In the genomic region with DNA sequence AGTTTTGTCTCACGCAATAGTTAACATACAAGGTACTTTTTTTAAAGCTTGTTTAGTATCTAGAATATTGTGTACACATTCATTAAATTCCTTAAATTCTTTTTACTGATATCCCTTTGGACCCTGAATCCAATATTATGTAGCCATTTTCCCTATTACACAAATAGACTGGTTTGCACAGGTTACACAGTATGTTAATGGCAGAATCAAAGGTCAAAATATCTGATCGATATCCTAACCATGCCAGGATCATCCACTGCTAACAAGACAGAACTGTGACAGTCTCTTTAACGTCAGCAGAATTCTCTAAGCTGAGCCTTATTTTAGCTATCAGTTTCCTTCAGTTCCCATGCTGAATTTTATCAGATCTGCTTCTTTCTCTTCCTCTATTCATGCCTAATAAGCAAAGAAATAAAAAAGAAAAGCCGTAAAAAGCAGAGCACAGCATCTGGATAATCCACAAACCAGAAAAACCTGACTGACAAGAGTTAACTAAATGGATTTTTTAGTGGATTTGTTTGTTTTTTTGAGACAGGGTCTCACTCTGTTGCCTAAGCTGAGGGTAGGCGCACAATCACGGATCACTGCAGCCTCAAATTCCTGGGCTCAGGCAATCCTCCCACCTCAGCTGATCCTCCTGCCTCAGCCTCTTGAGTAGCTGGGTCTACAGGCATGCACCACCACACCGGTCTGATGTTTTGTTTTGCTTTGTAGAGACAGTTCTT, we compare ENCODE assay signal across 1 cellular context.
TF ChIP-seq lines count a peak whose summit lies in the region.

No MANE protein-coding gene starts in this region.

TF ChIP-seq in GM23338, 12 proteins besides CTCF, POLR2A, EP300 and RAD21 (continued from another document):
- TF ChIP-seq, protein P1, sequence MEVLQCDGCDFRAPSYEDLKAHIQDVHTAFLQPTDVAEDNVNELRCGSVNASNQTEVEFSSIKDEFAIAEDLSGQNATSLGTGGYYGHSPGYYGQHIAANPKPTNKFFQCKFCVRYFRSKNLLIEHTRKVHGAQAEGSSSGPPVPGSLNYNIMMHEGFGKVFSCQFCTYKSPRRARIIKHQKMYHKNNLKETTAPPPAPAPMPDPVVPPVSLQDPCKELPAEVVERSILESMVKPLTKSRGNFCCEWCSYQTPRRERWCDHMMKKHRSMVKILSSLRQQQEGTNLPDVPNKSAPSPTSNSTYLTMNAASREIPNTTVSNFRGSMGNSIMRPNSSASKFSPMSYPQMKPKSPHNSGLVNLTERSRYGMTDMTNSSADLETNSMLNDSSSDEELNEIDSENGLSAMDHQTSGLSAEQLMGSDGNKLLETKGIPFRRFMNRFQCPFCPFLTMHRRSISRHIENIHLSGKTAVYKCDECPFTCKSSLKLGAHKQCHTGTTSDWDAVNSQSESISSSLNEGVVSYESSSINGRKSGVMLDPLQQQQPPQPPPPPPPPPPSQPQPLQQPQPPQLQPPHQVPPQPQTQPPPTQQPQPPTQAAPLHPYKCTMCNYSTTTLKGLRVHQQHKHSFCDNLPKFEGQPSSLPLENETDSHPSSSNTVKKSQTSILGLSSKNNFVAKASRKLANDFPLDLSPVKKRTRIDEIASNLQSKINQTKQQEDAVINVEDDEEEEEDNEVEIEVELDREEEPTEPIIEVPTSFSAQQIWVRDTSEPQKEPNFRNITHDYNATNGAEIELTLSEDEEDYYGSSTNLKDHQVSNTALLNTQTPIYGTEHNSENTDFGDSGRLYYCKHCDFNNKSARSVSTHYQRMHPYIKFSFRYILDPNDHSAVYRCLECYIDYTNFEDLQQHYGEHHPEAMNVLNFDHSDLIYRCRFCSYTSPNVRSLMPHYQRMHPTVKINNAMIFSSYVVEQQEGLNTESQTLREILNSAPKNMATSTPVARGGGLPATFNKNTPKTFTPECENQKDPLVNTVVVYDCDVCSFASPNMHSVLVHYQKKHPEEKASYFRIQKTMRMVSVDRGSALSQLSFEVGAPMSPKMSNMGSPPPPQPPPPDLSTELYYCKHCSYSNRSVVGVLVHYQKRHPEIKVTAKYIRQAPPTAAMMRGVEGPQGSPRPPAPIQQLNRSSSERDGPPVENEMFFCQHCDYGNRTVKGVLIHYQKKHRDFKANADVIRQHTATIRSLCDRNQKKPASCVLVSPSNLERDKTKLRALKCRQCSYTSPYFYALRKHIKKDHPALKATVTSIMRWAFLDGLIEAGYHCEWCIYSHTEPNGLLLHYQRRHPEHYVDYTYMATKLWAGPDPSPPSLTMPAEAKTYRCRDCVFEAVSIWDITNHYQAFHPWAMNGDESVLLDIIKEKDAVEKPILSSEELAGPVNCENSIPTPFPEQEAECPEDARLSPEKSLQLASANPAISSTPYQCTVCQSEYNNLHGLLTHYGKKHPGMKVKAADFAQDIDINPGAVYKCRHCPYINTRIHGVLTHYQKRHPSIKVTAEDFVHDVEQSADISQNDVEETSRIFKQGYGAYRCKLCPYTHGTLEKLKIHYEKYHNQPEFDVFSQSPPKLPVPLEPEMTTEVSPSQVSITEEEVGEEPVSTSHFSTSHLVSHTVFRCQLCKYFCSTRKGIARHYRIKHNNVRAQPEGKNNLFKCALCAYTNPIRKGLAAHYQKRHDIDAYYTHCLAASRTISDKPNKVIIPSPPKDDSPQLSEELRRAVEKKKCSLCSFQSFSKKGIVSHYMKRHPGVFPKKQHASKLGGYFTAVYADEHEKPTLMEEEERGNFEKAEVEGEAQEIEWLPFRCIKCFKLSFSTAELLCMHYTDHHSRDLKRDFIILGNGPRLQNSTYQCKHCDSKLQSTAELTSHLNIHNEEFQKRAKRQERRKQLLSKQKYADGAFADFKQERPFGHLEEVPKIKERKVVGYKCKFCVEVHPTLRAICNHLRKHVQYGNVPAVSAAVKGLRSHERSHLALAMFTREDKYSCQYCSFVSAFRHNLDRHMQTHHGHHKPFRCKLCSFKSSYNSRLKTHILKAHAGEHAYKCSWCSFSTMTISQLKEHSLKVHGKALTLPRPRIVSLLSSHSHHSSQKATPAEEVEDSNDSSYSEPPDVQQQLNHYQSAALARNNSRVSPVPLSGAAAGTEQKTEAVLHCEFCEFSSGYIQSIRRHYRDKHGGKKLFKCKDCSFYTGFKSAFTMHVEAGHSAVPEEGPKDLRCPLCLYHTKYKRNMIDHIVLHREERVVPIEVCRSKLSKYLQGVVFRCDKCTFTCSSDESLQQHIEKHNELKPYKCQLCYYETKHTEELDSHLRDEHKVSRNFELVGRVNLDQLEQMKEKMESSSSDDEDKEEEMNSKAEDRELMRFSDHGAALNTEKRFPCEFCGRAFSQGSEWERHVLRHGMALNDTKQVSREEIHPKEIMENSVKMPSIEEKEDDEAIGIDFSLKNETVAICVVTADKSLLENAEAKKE (CRISPR knock-in tag; IDR thresholded peaks at IDR 0.05), result no peak
- TF ChIP-seq STAT1 (IDR thresholded peaks at IDR 0.05; ENCODE audit: unreplicated experiment) (no peak), CREB1 (CRISPR knock-in tag; IDR thresholded peaks at IDR 0.05; ENCODE audit: low read depth) (no peak), POLR2AphosphoS5 (IDR thresholded peaks at IDR 0.05; ENCODE audit: low read depth) (no peak), ZNF114 (CRISPR knock-in tag; IDR thresholded peaks at IDR 0.05) (no peak), ZNF331 (CRISPR knock-in tag; IDR thresholded peaks at IDR 0.05; ENCODE audit: low read depth) (no peak), NANOG (IDR thresholded peaks at IDR 0.05; ENCODE audit: borderline replicate concordance) (no peak), EZH2 (IDR thresholded peaks at IDR 0.05; ENCODE audit: low read depth, unreplicated experiment) (no peak)
- TF ChIP-seq, protein P2, sequence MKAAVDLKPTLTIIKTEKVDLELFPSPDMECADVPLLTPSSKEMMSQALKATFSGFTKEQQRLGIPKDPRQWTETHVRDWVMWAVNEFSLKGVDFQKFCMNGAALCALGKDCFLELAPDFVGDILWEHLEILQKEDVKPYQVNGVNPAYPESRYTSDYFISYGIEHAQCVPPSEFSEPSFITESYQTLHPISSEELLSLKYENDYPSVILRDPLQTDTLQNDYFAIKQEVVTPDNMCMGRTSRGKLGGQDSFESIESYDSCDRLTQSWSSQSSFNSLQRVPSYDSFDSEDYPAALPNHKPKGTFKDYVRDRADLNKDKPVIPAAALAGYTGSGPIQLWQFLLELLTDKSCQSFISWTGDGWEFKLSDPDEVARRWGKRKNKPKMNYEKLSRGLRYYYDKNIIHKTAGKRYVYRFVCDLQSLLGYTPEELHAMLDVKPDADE (IDR thresholded peaks at IDR 0.05), result no peak
